ENCODE assay signal across 8 cellular contexts in the genomic region with DNA sequence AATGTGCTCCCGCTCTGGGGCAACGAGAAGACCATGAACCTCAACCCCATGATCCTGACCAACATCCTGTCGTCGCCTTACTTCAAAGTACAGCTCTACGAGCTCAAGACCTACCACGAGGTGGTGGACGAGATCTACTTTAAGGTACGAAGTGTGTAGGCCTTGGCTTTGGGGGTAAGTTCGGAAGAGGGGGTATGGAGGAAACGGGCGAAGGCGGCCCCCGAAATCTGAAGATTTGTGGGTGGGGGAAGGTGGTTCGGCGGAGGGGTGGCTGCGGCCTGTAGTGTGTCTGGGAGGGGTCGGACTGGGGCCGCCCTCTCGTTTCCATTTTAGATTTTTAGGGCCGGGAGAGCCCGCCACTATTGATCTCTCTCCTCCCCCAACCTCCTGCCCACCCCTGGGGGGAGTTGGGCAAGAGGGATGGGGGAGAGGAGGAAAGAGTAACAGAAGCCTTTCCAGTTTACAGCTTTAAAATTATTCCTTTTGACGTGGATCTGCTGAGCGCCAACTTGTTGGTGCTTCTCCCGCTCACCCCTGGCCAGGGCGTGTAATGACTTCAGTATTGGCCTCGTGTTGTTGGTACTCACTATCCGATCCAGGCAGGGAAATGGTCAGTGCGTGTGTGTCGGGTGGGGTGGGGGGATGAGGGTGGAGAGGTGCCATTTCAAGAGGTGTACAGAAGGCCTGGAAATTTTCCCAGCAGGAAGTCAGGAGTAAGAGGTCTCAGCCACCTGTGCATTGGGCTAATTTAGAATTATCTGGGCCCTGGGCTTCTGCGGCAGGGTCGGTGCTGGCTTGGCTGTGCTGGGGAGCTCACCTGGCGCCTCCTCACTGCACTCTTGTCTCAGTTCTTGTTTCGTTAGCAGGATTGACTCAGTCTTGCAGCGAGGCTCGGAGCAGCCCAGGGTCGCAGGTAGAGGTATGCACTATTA. TPM values are rescaled to one million over a fixed set of nuclear protein-coding genes. Genes with fewer than 3 reads are reported as not detected.
DNase-seq lines count a peak whose midpoint lies in the region; ATAC-seq, FAIRE-seq and TF ChIP-seq lines count a peak whose summit lies in the region.

No MANE protein-coding gene starts in this region.

- H3K9ac ChIP-seq in K562 (ENCODE audit: insufficient read depth in 1 of 2, low read depth in 2 of 2, low read length in 2 of 2), result peak overlapping the region; percentile 91 to 96

- peak overlapping the region; percentile 74 for H3K4me3 ChIP-seq in K562
- H3K4me3 ChIP-seq in iPS-18c (ENCODE audit: insufficient read depth, low read depth, low read length), result peak overlapping the region; percentile 94

- CTCF ChIA-PET in K562 (lab: Yijun Ruan, JAX; ENCODE audit: low intra/inter-chr PET ratio), result no interaction called here

- in situ Hi-C loops in GM13977 (cut with MboI; ENCODE audit: low pct_unique_long_range_greater_than_20kb, low sequenced_read_pairs, unreplicated experiment), result no loop called here
- in situ Hi-C loops in K562 (cut with MboI), result no loop called here

- intact Hi-C loops in K562 (cut with micrococcal nuclease), result loop anchor here (2.0 kb wide), 3 partner anchors 50 to 206 kb away; partner anchors contain the start of gene STXBP3

- H3K4me2 ChIP-seq in K562 (ENCODE audit: insufficient read depth, low read length), result peak overlapping the region; percentile 94

- FAIRE-seq in K562 (lab: Jason Lieb, UNC), result peak; percentile 60

- peaks cover 5 to 7% of the 10 kb centered on the region in 2 experiments; a peak in 3 of 5 replicates for H3K4me1 ChIP-seq in K562 (replicated peaks in 1 of 2; ENCODE audit: control insufficient read depth in 2 of 2, insufficient read depth in 2 of 2, low read length in 2 of 2)

- peaks cover 49% of the 10 kb centered on the region for H3K36me3 ChIP-seq in K562 (ENCODE audit: control insufficient read depth, insufficient read depth, low read length)

- TF ChIP-seq POLR2A in K562 (conservative IDR thresholded peaks at IDR 0.05), result no peak

- POLR2A ChIA-PET in K562 (lab: Yijun Ruan, JAX), result interaction anchor here (0.6 to 5.6 kb wide), 19 partner anchors 11 to 905 kb away, joined by 3 to 97 read pairs (median 3); no protein-coding TSS in a partner anchor

- no peaks in the 10 kb centered on the region for H3K9me1 ChIP-seq in K562 (ENCODE audit: control insufficient read depth, insufficient read depth, low read length)

- no TSS peak for BruUV-seq in K562 (replicated peaks; lab: Mats Ljungman, UMichigan)

- TF ChIP-seq RAD21 in K562 (CRISPR knock-in tag; conservative IDR thresholded peaks at IDR 0.05 in 1 of 2, IDR thresholded peaks at IDR 0.05 in 1 of 2), result peak; percentile 43 to 44

- ATAC-seq in HG02623 (IDR thresholded peaks at IDR 0.05; ENCODE audit: unreplicated experiment) (peak; percentile 43), K562 (peak; percentile 70)

- H2AFZ ChIP-seq in K562 (ENCODE audit: low read depth, low read length), result peak overlapping the region; percentile 93

- TF ChIP-seq CTCF in GM13977 (IDR thresholded peaks at IDR 0.05; ENCODE audit: extremely low read depth, insufficient read depth, missing control alignments) (no peak), K562 (IDR thresholded peaks at IDR 0.05 in 2 of 3, conservative IDR thresholded peaks at IDR 0.05 in 1 of 3; ENCODE audit: insufficient read depth in 2 of 3, low read depth in 1 of 3, low read length in 3 of 3) (peak in 2 of 3 experiments; percentile 42 to 44; a peak in 2 of 6 replicates)

- no peaks in the 10 kb centered on the region for H3K27me3 ChIP-seq in K562 (ENCODE audit: control insufficient read depth in 2 of 2, insufficient read depth in 2 of 2, low read length in 2 of 2)

- no peak for TF ChIP-seq EP300 in K562 (IDR thresholded peaks at IDR 0.05; ENCODE audit: low read length)

- peak overlapping the region; percentile 94 for H3K27ac ChIP-seq in K562 (ENCODE audit: extremely low read depth, low read depth, low read length)

- peaks cover 75% of the 10 kb centered on the region for H3K79me2 ChIP-seq in K562 (ENCODE audit: control insufficient read depth, insufficient read depth, low read length)

- H4K20me1 ChIP-seq in K562 (replicated peaks; ENCODE audit: control insufficient read depth, insufficient read depth, low read length), result peaks cover 17% of the 10 kb centered on the region

- 1% methylated on average over 33 of the region's 36 CpGs for WGBS in K562 (ENCODE audit: insufficient coverage, low coverage, missing lambda C conversion rate)

- DNase-seq in GM13977 (ENCODE audit: low spot score), result peak; percentile 58
- peak; percentile 66 for DNase-seq in NCI-H1092 treated with DMSO at 0.1 percent for 48 hours (lab: John Stamatoyannopoulos, UW)
- peak; percentile 13 for DNase-seq in T-helper 9 cell
- peak; percentile 70 to 81 (median 72) for DNase-seq in K562 (ENCODE audit: extremely low read depth in 1 of 4, low spot score in 3 of 4)
- DNase-seq in stimulated activated CD4-positive, alpha-beta T cell treated with anti-CD3 and anti-CD28 coated beads, Interleukin-12 subunit alpha, Interleukin-12 subunit beta, amount 100 ng/mL, for 4 hours, result peak; percentile 59
- DNase-seq in islet precursor cell, result no peak

- H3K9me3 ChIP-seq in K562 (replicated peaks; ENCODE audit: control insufficient read depth, insufficient read depth, low read depth, low read length), result no peaks in the 10 kb centered on the region
- no peaks in the 10 kb centered on the region for H3K9me3 ChIP-seq in iPS-18c (ENCODE audit: control insufficient read depth, insufficient read depth, low read length)

RNA-seq across cellular contexts. Expression of gene PRPF38B, which starts 0.9 kb away (rescaled TPM):
- total RNA-seq in K562 (2011; cell fraction: chromatin; rRNA removed; ENCODE audit: low replicate concordance), result 82.2 and 217 TPM in 2 replicates
- 68.7 and 80.4 TPM in 2 replicates for total RNA-seq in K562 (2011; cell fraction: nucleolus; rRNA removed)
- total RNA-seq in K562 (2011; cell fraction: nucleoplasm; rRNA removed), result 134 and 246 TPM in 2 replicates
- 27.8 and 67.8 TPM in 2 replicates for total RNA-seq in K562 (2014; rRNA removed)
- total RNA-seq in K562 (2014; rRNA removed; fragmentation: Illumina TruSeq; extraction: Trizol), result 66.4 and 69.8 TPM in 2 replicates
- total RNA-seq in K562 (2015; rRNA removed; fragmentation: Illumina TruSeq; extraction: Trizol), result 68.0 and 75.3 TPM in 2 replicates
- total RNA-seq in K562 (2021), result 47.8 and 55.5 TPM in 2 replicates
- 71.1 and 74.1 TPM in 2 replicates for polyA plus RNA-seq in K562 (2011; rRNA removed)
- polyA plus RNA-seq in K562 (2011; cell fraction: cytosol; rRNA removed), result 21.4 and 26.5 TPM in 2 replicates
- polyA plus RNA-seq in K562 (2011; cell fraction: nucleus; rRNA removed), result 119 and 157 TPM in 2 replicates
- 46.0 and 53.7 TPM in 2 replicates for polyA plus RNA-seq in K562 (2012)
- 72.3 and 85.5 TPM in 2 replicates for polyA plus RNA-seq in K562 (2014; fragmentation: Illumina TruSeq; extraction: Trizol)
- polyA plus RNA-seq in K562 (2014; fragmentation: Nextera tagmentation; extraction: Ambion mirVana), result 10 to 100 TPM; 25.3 to 34.3 TPM
- 78.4 and 81.8 TPM in 2 replicates for polyA plus RNA-seq in K562 (2014; rRNA removed)
- polyA minus RNA-seq in K562 (2011; rRNA and poly(A)+ RNA removed), result 60.0 and 63.7 TPM in 2 replicates
- 31.0 and 32.4 TPM in 2 replicates for polyA minus RNA-seq in K562 (2011; cell fraction: cytosol; rRNA and poly(A)+ RNA removed)
- 114 and 142 TPM in 2 replicates for polyA minus RNA-seq in K562 (2011; cell fraction: nucleus; rRNA and poly(A)+ RNA removed)

RNA-seq across cellular contexts. Expression of gene FNDC7, which starts 19.7 kb away (rescaled TPM):
- total RNA-seq in K562 (2011; cell fraction: chromatin; rRNA removed; ENCODE audit: low replicate concordance), result 0.23 and 0.69 TPM in 2 replicates
- 0.17 TPM in 1 of 2 replicates, not detected in the other for total RNA-seq in K562 (2011; cell fraction: nucleolus; rRNA removed)
- 0.15 TPM in 1 of 2 replicates, not detected in the other for total RNA-seq in K562 (2011; cell fraction: nucleoplasm; rRNA removed)
- total RNA-seq in K562 (2014; rRNA removed) (not detected in 2 replicates), K562 (2014; rRNA removed; fragmentation: Illumina TruSeq; extraction: Trizol) (not detected in 2 replicates), K562 (2015; rRNA removed; fragmentation: Illumina TruSeq; extraction: Trizol) (not detected in 2 replicates), K562 (2021) (not detected in 2 replicates)
- polyA plus RNA-seq in K562 (2011; rRNA removed) (0.05 TPM in 1 of 2 replicates, not detected in the other), K562 (2014; fragmentation: Illumina TruSeq; extraction: Trizol) (not detected in 2 replicates), K562 (2014; fragmentation: Nextera tagmentation; extraction: Ambion mirVana) (not detected), K562 (2014; rRNA removed) (not detected in 2 replicates)
- polyA plus RNA-seq in K562 (2011; cell fraction: cytosol; rRNA removed), result 0.07 TPM in 1 of 2 replicates, not detected in the other
- polyA plus RNA-seq in K562 (2011; cell fraction: nucleus; rRNA removed), result 0.04 and 0.24 TPM in 2 replicates
- 0.03 TPM in 1 of 2 replicates, not detected in the other for polyA plus RNA-seq in K562 (2012)
- polyA minus RNA-seq in K562 (2011; rRNA and poly(A)+ RNA removed), result 0.39 TPM in 1 of 2 replicates, not detected in the other
- polyA minus RNA-seq in K562 (2011; cell fraction: cytosol; rRNA and poly(A)+ RNA removed), result not detected in 2 replicates
- polyA minus RNA-seq in K562 (2011; cell fraction: nucleus; rRNA and poly(A)+ RNA removed), result 0.11 and 0.13 TPM in 2 replicates

RNA-seq across cellular contexts. Expression of gene HENMT1, which starts 32.1 kb away (rescaled TPM):
- total RNA-seq in K562 (2011; cell fraction: chromatin; rRNA removed; ENCODE audit: low replicate concordance), result not detected in 2 replicates
- not detected in 2 replicates for total RNA-seq in K562 (2011; cell fraction: nucleolus; rRNA removed)
- total RNA-seq in K562 (2011; cell fraction: nucleoplasm; rRNA removed), result not detected in 2 replicates
- total RNA-seq in K562 (2014; rRNA removed) (not detected in 2 replicates), K562 (2014; rRNA removed; fragmentation: Illumina TruSeq; extraction: Trizol) (not detected in 2 replicates), K562 (2015; rRNA removed; fragmentation: Illumina TruSeq; extraction: Trizol) (not detected in 2 replicates), K562 (2021) (not detected in 2 replicates)
- polyA plus RNA-seq in K562 (2011; rRNA removed) (not detected in 2 replicates), K562 (2014; fragmentation: Illumina TruSeq; extraction: Trizol) (not detected in 2 replicates), K562 (2014; fragmentation: Nextera tagmentation; extraction: Ambion mirVana) (not detected), K562 (2014; rRNA removed) (0.19 TPM in 1 of 2 replicates, not detected in the other)
- not detected in 2 replicates for polyA plus RNA-seq in K562 (2011; cell fraction: cytosol; rRNA removed)
- polyA plus RNA-seq in K562 (2011; cell fraction: nucleus; rRNA removed), result not detected in 2 replicates
- polyA plus RNA-seq in K562 (2012), result not detected in 2 replicates
- polyA minus RNA-seq in K562 (2011; rRNA and poly(A)+ RNA removed), result not detected in 2 replicates
- polyA minus RNA-seq in K562 (2011; cell fraction: cytosol; rRNA and poly(A)+ RNA removed), result not detected in 2 replicates
- not detected in 2 replicates for polyA minus RNA-seq in K562 (2011; cell fraction: nucleus; rRNA and poly(A)+ RNA removed)

RNA-seq across cellular contexts. Expression of gene STXBP3, which starts 53.5 kb away (rescaled TPM):
- total RNA-seq in K562 (2011; cell fraction: chromatin; rRNA removed; ENCODE audit: low replicate concordance), result 22.7 and 94.8 TPM in 2 replicates
- total RNA-seq in K562 (2011; cell fraction: nucleolus; rRNA removed), result 11.3 and 13.7 TPM in 2 replicates
- 36.6 and 53.6 TPM in 2 replicates for total RNA-seq in K562 (2011; cell fraction: nucleoplasm; rRNA removed)
- total RNA-seq in K562 (2014; rRNA removed) (33.1 TPM in 2 replicates), K562 (2014; rRNA removed; fragmentation: Illumina TruSeq; extraction: Trizol) (52.1 and 56.7 TPM in 2 replicates), K562 (2015; rRNA removed; fragmentation: Illumina TruSeq; extraction: Trizol) (45.8 and 52.5 TPM in 2 replicates), K562 (2021) (32.5 and 34.6 TPM in 2 replicates)
- polyA plus RNA-seq in K562 (2011; rRNA removed) (39.4 and 50.2 TPM in 2 replicates), K562 (2014; fragmentation: Illumina TruSeq; extraction: Trizol) (35.0 and 40.0 TPM in 2 replicates), K562 (2014; fragmentation: Nextera tagmentation; extraction: Ambion mirVana) (10 to 100 TPM; 34.2 to 34.9 TPM), K562 (2014; rRNA removed) (39.2 and 52.3 TPM in 2 replicates)
- 3.7 and 9.6 TPM in 2 replicates for polyA plus RNA-seq in K562 (2011; cell fraction: cytosol; rRNA removed)
- 12.0 and 19.1 TPM in 2 replicates for polyA plus RNA-seq in K562 (2011; cell fraction: nucleus; rRNA removed)
- polyA plus RNA-seq in K562 (2012), result 36.1 and 66.5 TPM in 2 replicates
- 63.6 and 65.3 TPM in 2 replicates for polyA minus RNA-seq in K562 (2011; rRNA and poly(A)+ RNA removed)
- polyA minus RNA-seq in K562 (2011; cell fraction: cytosol; rRNA and poly(A)+ RNA removed), result 11.5 and 14.8 TPM in 2 replicates
- polyA minus RNA-seq in K562 (2011; cell fraction: nucleus; rRNA and poly(A)+ RNA removed), result 40.7 and 83.0 TPM in 2 replicates
